1 cellular context compared by ENCODE assay signal in the genomic region with DNA sequence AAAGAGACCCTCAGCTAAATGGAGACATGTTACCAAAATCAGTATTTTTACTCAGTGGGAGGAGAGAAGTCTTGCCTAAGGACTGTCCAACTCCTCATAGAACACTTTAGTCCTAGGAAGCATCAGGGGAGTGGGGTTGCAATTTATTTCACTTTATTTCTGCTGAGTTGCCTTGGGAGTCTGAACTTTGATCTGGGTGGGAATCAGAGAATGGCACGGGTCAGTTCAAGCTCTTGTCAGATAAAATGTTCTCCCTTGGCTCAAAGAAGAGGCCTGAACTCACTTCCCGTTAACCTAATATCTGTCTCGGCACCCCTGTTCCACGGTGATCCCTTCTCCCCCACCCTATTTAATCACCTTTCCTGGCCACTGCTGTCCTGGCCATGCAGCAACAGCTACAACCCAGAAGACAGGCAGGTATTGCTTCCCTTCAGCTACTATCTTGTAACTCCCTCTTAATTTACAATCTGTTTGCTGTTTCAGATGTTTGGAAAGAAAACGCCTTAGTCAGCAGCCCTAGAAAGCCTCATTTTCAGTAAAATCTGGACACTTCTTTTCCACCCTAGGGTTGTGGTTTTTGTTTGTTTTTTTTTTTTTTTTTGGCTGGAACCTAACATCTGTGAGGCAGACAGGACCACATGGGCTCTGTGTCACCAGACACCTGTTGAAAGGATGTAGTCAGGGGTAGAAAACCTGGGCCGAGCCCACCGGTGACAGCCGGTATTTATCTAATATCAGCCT.
TF ChIP-seq lines count a peak whose summit lies in the region.

No MANE protein-coding gene starts in this region.

TF ChIP-seq in HEK293, 187 proteins besides CTCF, POLR2A, EP300 and RAD21 (continued from another document):
- TF ChIP-seq, protein P1, sequence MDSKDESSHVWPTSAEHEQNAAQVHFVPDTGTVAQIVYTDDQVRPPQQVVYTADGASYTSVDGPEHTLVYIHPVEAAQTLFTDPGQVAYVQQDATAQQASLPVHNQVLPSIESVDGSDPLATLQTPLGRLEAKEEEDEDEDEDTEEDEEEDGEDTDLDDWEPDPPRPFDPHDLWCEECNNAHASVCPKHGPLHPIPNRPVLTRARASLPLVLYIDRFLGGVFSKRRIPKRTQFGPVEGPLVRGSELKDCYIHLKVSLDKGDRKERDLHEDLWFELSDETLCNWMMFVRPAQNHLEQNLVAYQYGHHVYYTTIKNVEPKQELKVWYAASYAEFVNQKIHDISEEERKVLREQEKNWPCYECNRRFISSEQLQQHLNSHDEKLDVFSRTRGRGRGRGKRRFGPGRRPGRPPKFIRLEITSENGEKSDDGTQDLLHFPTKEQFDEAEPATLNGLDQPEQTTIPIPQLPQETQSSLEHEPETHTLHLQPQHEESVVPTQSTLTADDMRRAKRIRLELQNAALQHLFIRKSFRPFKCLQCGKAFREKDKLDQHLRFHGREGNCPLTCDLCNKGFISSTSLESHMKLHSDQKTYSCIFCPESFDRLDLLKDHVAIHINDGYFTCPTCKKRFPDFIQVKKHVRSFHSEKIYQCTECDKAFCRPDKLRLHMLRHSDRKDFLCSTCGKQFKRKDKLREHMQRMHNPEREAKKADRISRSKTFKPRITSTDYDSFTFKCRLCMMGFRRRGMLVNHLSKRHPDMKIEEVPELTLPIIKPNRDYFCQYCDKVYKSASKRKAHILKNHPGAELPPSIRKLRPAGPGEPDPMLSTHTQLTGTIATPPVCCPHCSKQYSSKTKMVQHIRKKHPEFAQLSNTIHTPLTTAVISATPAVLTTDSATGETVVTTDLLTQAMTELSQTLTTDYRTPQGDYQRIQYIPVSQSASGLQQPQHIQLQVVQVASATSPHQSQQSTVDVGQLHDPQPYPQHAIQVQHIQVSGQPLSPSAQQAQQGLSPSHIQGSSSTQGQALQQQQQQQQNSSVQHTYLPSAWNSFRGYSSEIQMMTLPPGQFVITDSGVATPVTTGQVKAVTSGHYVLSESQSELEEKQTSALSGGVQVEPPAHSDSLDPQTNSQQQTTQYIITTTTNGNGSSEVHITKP (tag by site-specific recombination; IDR thresholded peaks at IDR 0.05) = peak; percentile 32; the same call in 1 of the 2 replicates
- no peak for TF ChIP-seq ZNF549 (tag by site-specific recombination; IDR thresholded peaks at IDR 0.05)
- TF ChIP-seq, protein P2, sequence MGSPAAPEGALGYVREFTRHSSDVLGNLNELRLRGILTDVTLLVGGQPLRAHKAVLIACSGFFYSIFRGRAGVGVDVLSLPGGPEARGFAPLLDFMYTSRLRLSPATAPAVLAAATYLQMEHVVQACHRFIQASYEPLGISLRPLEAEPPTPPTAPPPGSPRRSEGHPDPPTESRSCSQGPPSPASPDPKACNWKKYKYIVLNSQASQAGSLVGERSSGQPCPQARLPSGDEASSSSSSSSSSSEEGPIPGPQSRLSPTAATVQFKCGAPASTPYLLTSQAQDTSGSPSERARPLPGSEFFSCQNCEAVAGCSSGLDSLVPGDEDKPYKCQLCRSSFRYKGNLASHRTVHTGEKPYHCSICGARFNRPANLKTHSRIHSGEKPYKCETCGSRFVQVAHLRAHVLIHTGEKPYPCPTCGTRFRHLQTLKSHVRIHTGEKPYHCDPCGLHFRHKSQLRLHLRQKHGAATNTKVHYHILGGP (tag by site-specific recombination; IDR thresholded peaks at IDR 0.05) = peak; percentile 43; the same call in 1 of the 2 replicates
- TF ChIP-seq SCRT2 (tag by site-specific recombination; IDR thresholded peaks at IDR 0.05) = peak; percentile 67
- TF ChIP-seq, protein P3, sequence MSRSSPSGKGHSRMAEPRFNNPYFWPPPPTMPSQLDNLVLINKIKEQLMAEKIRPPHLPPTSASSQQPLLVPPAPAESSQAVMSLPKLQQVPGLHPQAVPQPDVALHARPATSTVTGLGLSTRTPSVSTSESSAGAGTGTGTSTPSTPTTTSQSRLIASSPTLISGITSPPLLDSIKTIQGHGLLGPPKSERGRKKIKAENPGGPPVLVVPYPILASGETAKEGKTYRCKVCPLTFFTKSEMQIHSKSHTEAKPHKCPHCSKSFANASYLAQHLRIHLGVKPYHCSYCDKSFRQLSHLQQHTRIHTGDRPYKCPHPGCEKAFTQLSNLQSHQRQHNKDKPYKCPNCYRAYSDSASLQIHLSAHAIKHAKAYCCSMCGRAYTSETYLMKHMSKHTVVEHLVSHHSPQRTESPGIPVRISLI (tag by site-specific recombination; IDR thresholded peaks at IDR 0.05) = no peak
- TF ChIP-seq, protein P4, sequence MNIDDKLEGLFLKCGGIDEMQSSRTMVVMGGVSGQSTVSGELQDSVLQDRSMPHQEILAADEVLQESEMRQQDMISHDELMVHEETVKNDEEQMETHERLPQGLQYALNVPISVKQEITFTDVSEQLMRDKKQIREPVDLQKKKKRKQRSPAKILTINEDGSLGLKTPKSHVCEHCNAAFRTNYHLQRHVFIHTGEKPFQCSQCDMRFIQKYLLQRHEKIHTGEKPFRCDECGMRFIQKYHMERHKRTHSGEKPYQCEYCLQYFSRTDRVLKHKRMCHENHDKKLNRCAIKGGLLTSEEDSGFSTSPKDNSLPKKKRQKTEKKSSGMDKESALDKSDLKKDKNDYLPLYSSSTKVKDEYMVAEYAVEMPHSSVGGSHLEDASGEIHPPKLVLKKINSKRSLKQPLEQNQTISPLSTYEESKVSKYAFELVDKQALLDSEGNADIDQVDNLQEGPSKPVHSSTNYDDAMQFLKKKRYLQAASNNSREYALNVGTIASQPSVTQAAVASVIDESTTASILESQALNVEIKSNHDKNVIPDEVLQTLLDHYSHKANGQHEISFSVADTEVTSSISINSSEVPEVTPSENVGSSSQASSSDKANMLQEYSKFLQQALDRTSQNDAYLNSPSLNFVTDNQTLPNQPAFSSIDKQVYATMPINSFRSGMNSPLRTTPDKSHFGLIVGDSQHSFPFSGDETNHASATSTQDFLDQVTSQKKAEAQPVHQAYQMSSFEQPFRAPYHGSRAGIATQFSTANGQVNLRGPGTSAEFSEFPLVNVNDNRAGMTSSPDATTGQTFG (tag by site-specific recombination; IDR thresholded peaks at IDR 0.05; ENCODE audit: borderline replicate concordance) = no peak
- TF ChIP-seq ZNF324 (tag by site-specific recombination; IDR thresholded peaks at IDR 0.05) = no peak
- TF ChIP-seq, protein P5, sequence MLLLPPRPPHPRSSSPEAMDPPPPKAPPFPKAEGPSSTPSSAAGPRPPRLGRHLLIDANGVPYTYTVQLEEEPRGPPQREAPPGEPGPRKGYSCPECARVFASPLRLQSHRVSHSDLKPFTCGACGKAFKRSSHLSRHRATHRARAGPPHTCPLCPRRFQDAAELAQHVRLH (tag by site-specific recombination; IDR thresholded peaks at IDR 0.05) = no peak
- TF ChIP-seq ZNF16 (tag by site-specific recombination; IDR thresholded peaks at IDR 0.05; ENCODE audit: low read depth) = no peak
- TF ChIP-seq ZNF184 (tag by site-specific recombination; IDR thresholded peaks at IDR 0.05) = no peak
- no peak for TF ChIP-seq ZNF223 (tag by site-specific recombination; IDR thresholded peaks at IDR 0.05)
- TF ChIP-seq KLF10 (tag by site-specific recombination; IDR thresholded peaks at IDR 0.05) = no peak
- TF ChIP-seq, protein P6, sequence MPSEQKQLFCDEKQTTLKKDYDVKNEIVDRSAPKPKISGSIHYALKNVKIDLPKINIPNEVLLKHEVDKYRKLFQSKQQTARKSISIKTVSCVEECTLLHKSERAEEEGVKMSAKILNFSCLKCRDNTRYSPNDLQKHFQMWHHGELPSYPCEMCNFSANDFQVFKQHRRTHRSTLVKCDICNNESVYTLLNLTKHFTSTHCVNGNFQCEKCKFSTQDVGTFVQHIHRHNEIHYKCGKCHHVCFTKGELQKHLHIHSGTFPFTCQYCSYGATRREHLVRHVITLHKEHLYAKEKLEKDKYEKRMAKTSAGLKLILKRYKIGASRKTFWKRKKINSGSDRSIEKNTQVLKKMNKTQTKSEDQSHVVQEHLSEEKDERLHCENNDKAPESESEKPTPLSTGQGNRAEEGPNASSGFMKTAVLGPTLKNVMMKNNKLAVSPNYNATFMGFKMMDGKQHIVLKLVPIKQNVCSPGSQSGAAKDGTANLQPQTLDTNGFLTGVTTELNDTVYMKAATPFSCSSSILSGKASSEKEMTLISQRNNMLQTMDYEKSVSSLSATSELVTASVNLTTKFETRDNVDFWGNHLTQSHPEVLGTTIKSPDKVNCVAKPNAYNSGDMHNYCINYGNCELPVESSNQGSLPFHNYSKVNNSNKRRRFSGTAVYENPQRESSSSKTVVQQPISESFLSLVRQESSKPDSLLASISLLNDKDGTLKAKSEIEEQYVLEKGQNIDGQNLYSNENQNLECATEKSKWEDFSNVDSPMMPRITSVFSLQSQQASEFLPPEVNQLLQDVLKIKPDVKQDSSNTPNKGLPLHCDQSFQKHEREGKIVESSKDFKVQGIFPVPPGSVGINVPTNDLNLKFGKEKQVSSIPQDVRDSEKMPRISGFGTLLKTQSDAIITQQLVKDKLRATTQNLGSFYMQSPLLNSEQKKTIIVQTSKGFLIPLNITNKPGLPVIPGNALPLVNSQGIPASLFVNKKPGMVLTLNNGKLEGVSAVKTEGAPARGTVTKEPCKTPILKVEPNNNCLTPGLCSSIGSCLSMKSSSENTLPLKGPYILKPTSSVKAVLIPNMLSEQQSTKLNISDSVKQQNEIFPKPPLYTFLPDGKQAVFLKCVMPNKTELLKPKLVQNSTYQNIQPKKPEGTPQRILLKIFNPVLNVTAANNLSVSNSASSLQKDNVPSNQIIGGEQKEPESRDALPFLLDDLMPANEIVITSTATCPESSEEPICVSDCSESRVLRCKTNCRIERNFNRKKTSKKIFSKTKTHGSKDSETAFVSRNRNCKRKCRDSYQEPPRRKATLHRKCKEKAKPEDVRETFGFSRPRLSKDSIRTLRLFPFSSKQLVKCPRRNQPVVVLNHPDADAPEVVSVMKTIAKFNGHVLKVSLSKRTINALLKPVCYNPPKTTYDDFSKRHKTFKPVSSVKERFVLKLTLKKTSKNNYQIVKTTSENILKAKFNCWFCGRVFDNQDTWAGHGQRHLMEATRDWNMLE (tag by site-specific recombination; conservative IDR thresholded peaks at IDR 0.05; ENCODE audit: low read depth) = no peak
- no peak for TF ChIP-seq ZNF530 (tag by site-specific recombination; IDR thresholded peaks at IDR 0.05; ENCODE audit: low read depth)
- no peak for TF ChIP-seq KLF8 (tag by site-specific recombination; IDR thresholded peaks at IDR 0.05)
